1 cellular context compared by ENCODE assay signal in the genomic region with DNA sequence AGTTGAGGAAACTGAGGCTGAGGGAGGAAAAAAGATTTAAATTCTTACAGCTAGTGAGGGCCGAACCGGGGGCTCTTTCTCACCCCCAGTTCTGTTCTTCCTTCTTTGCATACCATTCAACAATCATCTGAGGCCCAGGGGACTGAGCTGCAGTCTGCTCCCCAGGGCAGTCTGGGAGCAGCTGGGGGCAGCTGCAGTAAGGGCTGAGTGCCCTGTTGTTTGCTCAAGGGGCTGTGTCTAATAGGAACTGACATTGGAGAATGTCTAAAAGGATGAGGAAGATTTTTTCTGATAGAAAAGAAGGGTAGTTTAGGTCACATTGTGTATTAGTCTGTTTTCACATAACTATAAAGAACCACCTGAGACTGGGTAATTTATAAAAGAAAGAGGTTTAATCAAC.
TF ChIP-seq lines count a peak whose summit lies in the region.

No MANE protein-coding gene starts in this region.

TF ChIP-seq in GM23338, 12 proteins besides CTCF, POLR2A, EP300 and RAD21 (continued from another document):
- TF ChIP-seq NANOG (IDR thresholded peaks at IDR 0.05; ENCODE audit: borderline replicate concordance): no peak
